11 cellular contexts compared by ENCODE assay signal in genomic region chr10:122344741-122345258, GRCh38. TPM values are rescaled to one million over a fixed set of nuclear protein-coding genes. Genes with fewer than 3 reads are reported as not detected.
DNase-seq lines count a peak whose midpoint lies in the region; ATAC-seq, FAIRE-seq and TF ChIP-seq lines count a peak whose summit lies in the region.
"Had no signal": no experiment of that assay in that cellular context is flagged by ENCODE, and none has a peak within 500 bp of the region (broad histone marks: within the 10 kb centered on the region; RNA-seq: fewer than 3 reads in every experiment).

No MANE protein-coding gene starts in this region.

- in situ Hi-C loops in HepG2 (cut with HindIII; ENCODE audit: extremely low pct_ligation_motif_present, low pct_unique_long_range_greater_than_20kb), result loop anchor here (5.0 kb wide), 2 partner anchors 47 to 93 kb away; no protein-coding TSS in a partner anchor

- H3K4me1 ChIP-seq in HepG2 (ENCODE audit: insufficient read depth, low read length), result peaks cover 62% of the 10 kb centered on the region
- H3K4me1 ChIP-seq: SJSA1 had no signal

- H2AFZ ChIP-seq in HepG2 (ENCODE audit: low read length), result no peak overlapping the region

- TF ChIP-seq CTCF in bronchial epithelial cell (IDR thresholded peaks at IDR 0.05; ENCODE audit: insufficient read depth, low read length, severe bottlenecking) (no peak), HepG2 (CRISPR knock-in tag; IDR thresholded peaks at IDR 0.05) (no peak)

- DNase-seq in A172 (ENCODE audit: low spot score), result peak; percentile 15
- DNase-seq in HPDE6-E6E7 (ENCODE audit: extremely low spot score), result peak; percentile 31
- no peak for DNase-seq in bronchial epithelial cell (ENCODE audit: low read depth)
- peak; percentile 91 for DNase-seq in HepG2 (ENCODE audit: low spot score)
- DNase-seq in NCI-H1417 treated with DMSO at 0.1 percent for 48 hours (lab: John Stamatoyannopoulos, UW), result no peak
- DNase-seq: foreskin keratinocyte had no signal

- intact Hi-C loops in HepG2 (cut with micrococcal nuclease; ENCODE audit: unreplicated experiment), result loop anchor here (2.0 kb wide), 1 partner anchor 30 kb away; the partner anchor contains the start of gene PLEKHA1

- peaks cover 6% of the 10 kb centered on the region; the same call in 1 of the 2 replicates for H3K9me3 ChIP-seq in HepG2 (ENCODE audit: low read length)
- H3K9me3 ChIP-seq: SJSA1 had no signal

- TF ChIP-seq POLR2A in HepG2 (IDR thresholded peaks at IDR 0.05; ENCODE audit: insufficient read depth in 1 of 2, low read depth in 2 of 2, low read length in 2 of 2), result peak in 1 of 2 experiments; percentile 44; a peak in 1 of 4 replicates

- H3K9ac ChIP-seq in HepG2 (ENCODE audit: insufficient read depth, low read depth, low read length), result peak overlapping the region; percentile 60
- H3K9ac ChIP-seq: BLaER1 treated with 17β-estradiol and CSF1 and Interleukin-3, amounts not matched to agents 10 nM and 100 nM had no signal

- ATAC-seq in HepG2 (peak; percentile 78), HG03097 (IDR thresholded peaks at IDR 0.05; ENCODE audit: low FRiP score, unreplicated experiment) (no peak), HG03432 (IDR thresholded peaks at IDR 0.05; ENCODE audit: unreplicated experiment) (no peak), HG03354 (IDR thresholded peaks at IDR 0.05; ENCODE audit: poor library complexity, severe bottlenecking, unreplicated experiment) (no peak)
- ATAC-seq: foreskin keratinocyte had no signal

- no peaks in the 10 kb centered on the region for H3K79me2 ChIP-seq in HepG2 (ENCODE audit: insufficient read depth, low read length)

- POLR2A ChIA-PET in HepG2 (lab: Yijun Ruan, JAX), result interaction anchor here (0.6 to 3.2 kb wide), 18 partner anchors 9 to 88 kb away, joined by 3 to 43 read pairs (median 5); partner anchors contain the start of gene PLEKHA1

- no peak overlapping the region for H3K4me3 ChIP-seq in bronchial epithelial cell (ENCODE audit: low read depth, low read length)
- 0 out of 6 replicates have a peak overlapping the region, but pooled peaks of 1 of the 3 experiments have one; percentile 11 for H3K4me3 ChIP-seq in HepG2 (replicated peaks in 1 of 3; ENCODE audit: insufficient read depth in 1 of 3, low read depth in 2 of 3, low read length in 3 of 3)
- H3K4me3 ChIP-seq: BLaER1 treated with 17β-estradiol and CSF1 and Interleukin-3, amounts not matched to agents 10 nM and 100 nM; SJSA1 had no signal

- CTCF ChIA-PET in HepG2 (lab: Yijun Ruan, JAX; ENCODE audit: low intra/inter-chr PET ratio, low total read pairs), result no interaction called here

- TF ChIP-seq RAD21 in HepG2 (CRISPR knock-in tag; IDR thresholded peaks at IDR 0.05), result no peak

- FAIRE-seq in bronchial epithelial cell (lab: Jason Lieb, UNC) (peak; percentile 58), HepG2 (lab: Jason Lieb, UNC) (peak; percentile 74)

- H3K36me3 ChIP-seq in bronchial epithelial cell (ENCODE audit: control insufficient read depth, insufficient read depth, low read length), result no peaks in the 10 kb centered on the region
- H3K36me3 ChIP-seq in HepG2 (replicated peaks in 1 of 2; ENCODE audit: control insufficient read depth in 1 of 2, insufficient read depth in 2 of 2, low read length in 2 of 2), result no peaks in the 10 kb centered on the region
- H3K36me3 ChIP-seq: BLaER1 treated with 17β-estradiol and CSF1 and Interleukin-3, amounts not matched to agents 10 nM and 100 nM; SJSA1 had no signal

- H3K4me2 ChIP-seq in HepG2 (ENCODE audit: low read depth, low read length), result peak overlapping the region; percentile 64

- no TSS peak for BruUV-seq in HepG2 (replicated peaks; lab: Mats Ljungman, UMichigan)

- peak overlapping the region; percentile 80 for H3K27ac ChIP-seq in HepG2 (ENCODE audit: extremely low read length, insufficient read depth, low read length)
- H3K27ac ChIP-seq: BLaER1 treated with 17β-estradiol and CSF1 and Interleukin-3, amounts not matched to agents 10 nM and 100 nM; foreskin keratinocyte; SJSA1 had no signal

- H4K20me1 ChIP-seq in HepG2 (ENCODE audit: insufficient read depth, low read length), result no peaks in the 10 kb centered on the region
- H4K20me1 ChIP-seq: BLaER1 treated with 17β-estradiol and CSF1 and Interleukin-3, amounts not matched to agents 10 nM and 100 nM had no signal

- peak in 1 of 2 experiments; percentile 71; a peak in 2 of 4 replicates for TF ChIP-seq EP300 in HepG2 (IDR thresholded peaks at IDR 0.05; ENCODE audit: low read depth in 2 of 2, low read length in 2 of 2)
- no peak; the same call in 1 of the 2 replicates for TF ChIP-seq EP300 in HepG2 (CRISPR knock-in tag; IDR thresholded peaks at IDR 0.05; ENCODE audit: borderline replicate concordance)

- H3K27me3 ChIP-seq in bronchial epithelial cell (ENCODE audit: control insufficient read depth, insufficient read depth, low read length) (no peaks in the 10 kb centered on the region), HepG2 (ENCODE audit: control insufficient read depth in 1 of 2, insufficient read depth in 2 of 2, low read length in 2 of 2) (no peaks in the 10 kb centered on the region)
- H3K27me3 ChIP-seq: foreskin keratinocyte, SJSA1 had no signal

- 21% methylated on average over 9 of the region's 9 CpGs for WGBS in HepG2 (ENCODE audit: low lambda C conversion rate)

TF ChIP-seq in HepG2, 621 proteins besides CTCF, POLR2A, EP300 and RAD21 (continues in another document):
- TF ChIP-seq THAP8 (CRISPR knock-in tag; IDR thresholded peaks at IDR 0.05; ENCODE audit: borderline replicate concordance) (no peak), SNAPC2 (CRISPR knock-in tag; IDR thresholded peaks at IDR 0.05) (no peak), TCF12 (IDR thresholded peaks at IDR 0.05) (no peak), TCF12 (CRISPR knock-in tag; IDR thresholded peaks at IDR 0.05) (no peak), ZNF615 (CRISPR knock-in tag; IDR thresholded peaks at IDR 0.05; ENCODE audit: borderline replicate concordance) (no peak), HBP1 (CRISPR knock-in tag; IDR thresholded peaks at IDR 0.05; ENCODE audit: low read depth) (no peak), ZNF292 (CRISPR knock-in tag; IDR thresholded peaks at IDR 0.05; ENCODE audit: borderline replicate concordance, low read depth) (peak; percentile 59; the same call in 1 of the 2 replicates)

RNA-seq across cellular contexts. Expression of gene PLEKHA1, which starts 29.7 kb away (rescaled TPM):
- total RNA-seq in A172 (2014; rRNA removed; shearing (Covaris generic)), result 5.6 and 6.9 TPM in 2 replicates
- total RNA-seq in bronchial epithelial cell, result 35.3 and 38.9 TPM in 2 replicates
- total RNA-seq in HepG2 (2016; rRNA removed; fragmentation: Illumina TruSeq; extraction: Trizol), result 30.8 and 32.2 TPM in 2 replicates
- total RNA-seq in HepG2 (2016; cell fraction: cytosol; rRNA removed; fragmentation: Illumina TruSeq; extraction: Trizol; ENCODE audit: low read depth), result 30.5 and 35.2 TPM in 2 replicates
- 31.2 and 31.8 TPM in 2 replicates for total RNA-seq in HepG2 (2016; cell fraction: insoluble cytoplasmic fraction; rRNA removed; fragmentation: Illumina TruSeq; extraction: Trizol)
- 30.6 and 31.8 TPM in 2 replicates for total RNA-seq in HepG2 (2016; cell fraction: membrane; rRNA removed; fragmentation: Illumina TruSeq; extraction: Trizol)
- 49.0 and 52.5 TPM in 2 replicates for total RNA-seq in HepG2 (2016; cell fraction: nucleus; rRNA removed; fragmentation: Illumina TruSeq; extraction: Trizol)
- polyA plus RNA-seq in HepG2 (2011; rRNA removed), result 48.6 and 53.3 TPM in 2 replicates
- 22.6 and 33.2 TPM in 2 replicates for polyA plus RNA-seq in HepG2 (2011; cell fraction: cytosol; rRNA removed)
- polyA plus RNA-seq in HepG2 (2011; cell fraction: nucleus; rRNA removed), result 69.6 and 81.2 TPM in 2 replicates
- polyA plus RNA-seq in HepG2 (2012), result 47.9 and 50.2 TPM in 2 replicates
- polyA plus RNA-seq in HepG2 (2016; cell fraction: cytosol; fragmentation: Illumina TruSeq; extraction: Trizol; ENCODE audit: low read depth), result 2.8 and 3.5 TPM in 2 replicates
- polyA plus RNA-seq in HepG2 (2016; cell fraction: insoluble cytoplasmic fraction; fragmentation: Illumina TruSeq; extraction: Trizol; ENCODE audit: low read depth), result 26.3 and 29.3 TPM in 2 replicates
- 8.7 and 10.2 TPM in 2 replicates for polyA plus RNA-seq in HepG2 (2016; cell fraction: membrane; fragmentation: Illumina TruSeq; extraction: Trizol; ENCODE audit: low read depth)
- polyA plus RNA-seq in HepG2 (2016; cell fraction: nucleus; fragmentation: Illumina TruSeq; extraction: Trizol; ENCODE audit: insufficient read depth, low read depth), result 65.7 and 69.7 TPM in 2 replicates
- polyA minus RNA-seq in HepG2 (2011; rRNA and poly(A)+ RNA removed; ENCODE audit: low replicate concordance), result 15.3 and 18.9 TPM in 2 replicates
- polyA minus RNA-seq in HepG2 (2011; cell fraction: cytosol; rRNA and poly(A)+ RNA removed), result 28.0 and 35.3 TPM in 2 replicates
- polyA minus RNA-seq in HepG2 (2011; cell fraction: nucleus; rRNA and poly(A)+ RNA removed), result 157 and 207 TPM in 2 replicates

Comparison
In these comparisons a context has a peak if more than half of its experiments do, and no peak if none do; other contexts are left out.
1. DNase-seq: peak in A172 (single experiment), HPDE6-E6E7 (single experiment) and HepG2 (single experiment); none in bronchial epithelial cell (single experiment) and NCI-H1417 treated with DMSO at 0.1 percent for 48 hours (single experiment).